ENCODE assay signal across 11 cellular contexts in the genomic region with DNA sequence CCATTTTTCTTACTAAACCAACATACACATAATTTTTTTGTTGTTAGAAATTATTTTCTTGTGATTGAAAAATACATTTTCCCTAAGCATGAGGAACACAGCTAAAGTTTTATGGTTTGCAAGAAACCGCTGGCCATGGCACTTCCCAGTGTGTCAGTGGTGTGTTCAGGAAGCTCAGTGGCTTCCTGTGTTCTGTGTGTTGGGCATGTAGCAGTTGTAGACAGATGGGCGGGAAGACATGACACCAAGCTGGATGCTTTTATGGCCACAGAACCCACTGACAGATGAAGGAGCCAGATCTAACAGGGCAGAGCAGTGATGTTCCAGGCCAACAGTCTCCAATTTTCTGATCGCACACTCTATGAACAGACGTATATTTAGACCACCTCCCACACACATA.
DNase-seq lines count a peak whose midpoint lies in the region; ATAC-seq and TF ChIP-seq lines count a peak whose summit lies in the region.
"Had no signal": no experiment of that assay in that cellular context is flagged by ENCODE, and none has a peak within 500 bp of the region (broad histone marks: within the 10 kb centered on the region; RNA-seq: fewer than 3 reads in every experiment).

No MANE protein-coding gene starts in this region.

- DNase-seq in activated CD4-positive, alpha-beta T cell treated with anti-CD3 and anti-CD28 coated beads, Interleukin-2, amount 10 ng/mL, durations not matched to agents 7 days and 5 days: peak; percentile 40
- no peak for DNase-seq in activated CD4-positive, alpha-beta T cell treated with anti-CD3 and anti-CD28 coated beads for 4 hours
- peak; percentile 41 for DNase-seq in NCI-H748 (lab: John Stamatoyannopoulos, UW; ENCODE audit: unreplicated experiment)
- DNase-seq in caudate nucleus (lab: John Stamatoyannopoulos, UW): no peak
- peak; percentile 27 for DNase-seq in osteocyte (ENCODE audit: extremely low spot score, unreplicated experiment)
- DNase-seq in GM19238 (ENCODE audit: insufficient read length, low spot score): no peak
- DNase-seq: cortex of kidney; stimulated activated CD4-positive, alpha-beta T cell treated with anti-CD3 and anti-CD28 coated beads, Interleukin-1b, Interleukin-23, amount 100 ng/mL, for 48 hours had no signal

- H3K4me3 Mint-ChIP-seq in activated CD4-positive, alpha-beta T cell treated with anti-CD3 and anti-CD28 coated beads, Interleukin-2, amount 10 ng/mL, durations not matched to agents 7 days and 5 days: peak overlapping the region; percentile 1
- H3K4me3 Mint-ChIP-seq in osteocyte (ENCODE audit: unreplicated experiment): no peak overlapping the region

- CTCF ChIA-PET in activated CD4-positive, alpha-beta T cell treated with anti-CD3 and anti-CD28 coated beads, Interleukin-2, amount 10 ng/mL, durations not matched to agents 7 days and 5 days (lab: Charles Lee): interaction anchor here (0.5 to 1.1 kb wide), 2 partner anchors 8 to 668 kb away, joined by 4 read pairs; no protein-coding TSS in a partner anchor

- peak overlapping the region; percentile 65 for H3K27ac Mint-ChIP-seq in activated CD4-positive, alpha-beta T cell treated with anti-CD3 and anti-CD28 coated beads, Interleukin-2, amount 10 ng/mL, durations not matched to agents 7 days and 5 days
- peak overlapping the region; percentile 90 for H3K27ac Mint-ChIP-seq in osteocyte (ENCODE audit: unreplicated experiment)

- no peak for TF ChIP-seq CTCF in osteocyte (IDR thresholded peaks at IDR 0.05)

- H3K27me3 Mint-ChIP-seq in activated CD4-positive, alpha-beta T cell treated with anti-CD3 and anti-CD28 coated beads, Interleukin-2, amount 10 ng/mL, durations not matched to agents 7 days and 5 days: no peaks in the 10 kb centered on the region
- no peaks in the 10 kb centered on the region for H3K27me3 Mint-ChIP-seq in osteocyte (ENCODE audit: unreplicated experiment)
- H3K27me3 Mint-ChIP-seq: progenitor cell of endocrine pancreas had no signal

- peaks cover 21% of the 10 kb centered on the region for H3K36me3 Mint-ChIP-seq in activated CD4-positive, alpha-beta T cell treated with anti-CD3 and anti-CD28 coated beads, Interleukin-2, amount 10 ng/mL, durations not matched to agents 7 days and 5 days (ENCODE audit: low read depth)
- peaks cover 15% of the 10 kb centered on the region for H3K36me3 Mint-ChIP-seq in osteocyte (ENCODE audit: unreplicated experiment)

- H3K9me3 Mint-ChIP-seq in activated CD4-positive, alpha-beta T cell treated with anti-CD3 and anti-CD28 coated beads, Interleukin-2, amount 10 ng/mL, durations not matched to agents 7 days and 5 days: no peaks in the 10 kb centered on the region
- peaks cover 5% of the 10 kb centered on the region for H3K9me3 Mint-ChIP-seq in osteocyte (ENCODE audit: unreplicated experiment)

- POLR2A ChIA-PET in activated CD4-positive, alpha-beta T cell treated with anti-CD3 and anti-CD28 coated beads, Interleukin-2, amount 10 ng/mL, durations not matched to agents 7 days and 5 days (lab: Charles Lee): no interaction called here

- ATAC-seq in GM19452 (IDR thresholded peaks at IDR 0.05; ENCODE audit: unreplicated experiment) (no peak), HG02763 (IDR thresholded peaks at IDR 0.05; ENCODE audit: unreplicated experiment) (no peak)

- peaks cover 60% of the 10 kb centered on the region for H3K4me1 Mint-ChIP-seq in activated CD4-positive, alpha-beta T cell treated with anti-CD3 and anti-CD28 coated beads, Interleukin-2, amount 10 ng/mL, durations not matched to agents 7 days and 5 days
- H3K4me1 Mint-ChIP-seq in osteocyte (ENCODE audit: unreplicated experiment): peaks cover 38% of the 10 kb centered on the region

- H3K27ac ChIP-seq in caudate nucleus (ENCODE audit: low read depth, low read length): peak overlapping the region; percentile 20

Comparison
In these comparisons a context has a peak if more than half of its experiments do, and no peak if none do; other contexts are left out.
1. DNase-seq: peak in activated CD4-positive, alpha-beta T cell treated with anti-CD3 and anti-CD28 coated beads, Interleukin-2, amount 10 ng/mL, durations not matched to agents 7 days and 5 days (single experiment), NCI-H748 (single experiment) and osteocyte (single experiment); none in activated CD4-positive, alpha-beta T cell treated with anti-CD3 and anti-CD28 coated beads for 4 hours (0 of 2), caudate nucleus (0 of 61) and GM19238 (single experiment).